In genomic region chr5:84870369-84870768, GRCh38 we compare ENCODE assay signal across 28 cellular contexts.
"Had no signal": no experiment of that assay in that cellular context is flagged by ENCODE, and none has a peak within 500 bp of the region (broad histone marks: within the 10 kb centered on the region; RNA-seq: fewer than 3 reads in every experiment).

No MANE protein-coding gene starts in this region.

- H3K27ac ChIP-seq: brain microvascular endothelial cell, gastroesophageal sphincter, ovary, skin epidermis, thoracic aorta, uterus had no signal

- H3K9me3 ChIP-seq: gastroesophageal sphincter, ovary, thoracic aorta, uterus had no signal

- ATAC-seq: activated T-helper 17 cell treated with anti-CD3 and anti-CD28 coated beads, Interleukin-2, amount 50 U/mL, for 72 hours; gastroesophageal sphincter; left colon; sciatic nerve; stimulated activated effector memory CD8-positive, alpha-beta T cell treated with anti-CD3 and anti-CD28 coated beads, Interleukin-12 subunit alpha, Interleukin-12 subunit beta, amount 100 ng/mL, for 72 hours had no signal

- H3K36me3 ChIP-seq: brain microvascular endothelial cell, gastroesophageal sphincter, ovary, thoracic aorta, uterus had no signal

- H3K27me3 ChIP-seq: brain microvascular endothelial cell, gastroesophageal sphincter, ovary, uterus had no signal

- DNase-seq: activated CD4-positive, alpha-beta memory T cell treated with anti-CD3 and anti-CD28 coated beads, Interleukin-2, amount 10 ng/mL, durations not matched to agents 7 days and 5 days; activated CD4-positive, alpha-beta T cell treated with anti-CD3 and anti-CD28 coated beads for 1 hour; activated CD4-positive, alpha-beta T cell treated with anti-CD3 and anti-CD28 coated beads, Interleukin-2, amount 10 ng/mL, durations not matched to agents 7 days and 5 days; activated CD8-positive, alpha-beta memory T cell treated with anti-CD3 and anti-CD28 coated beads, Interleukin-2, amount 50 U/mL, for 48 hours; activated gamma-delta T cell treated with Interleukin-2 at 50 U/mL for 16 hours; activated naive CD4-positive, alpha-beta T cell treated with anti-CD3 and anti-CD28 coated beads, Interleukin-2, amount 50 U/mL, for 16 hours; activated T-cell treated with anti-CD3 and anti-CD28 coated beads, Interleukin-2, amount 50 U/mL, for 24 hours; amniotic stem cell; brain microvascular endothelial cell; caudate nucleus; cortex of kidney; head of caudate nucleus; hypothalamus; immature natural killer cell; kidney; left colon; mammary epithelial cell; naive B cell; ovary; stimulated activated CD4-positive, alpha-beta T cell treated with anti-CD3 and anti-CD28 coated beads, Interleukin-4, amount 100 ng/mL, for 24 hours; trophoblast cell; uterus had no signal

- H3K4me1 ChIP-seq: gastroesophageal sphincter, uterus had no signal

- H3K4me3 ChIP-seq: gastroesophageal sphincter, ovary, skin epidermis, thoracic aorta, uterus had no signal
